14 cellular contexts compared by ENCODE assay signal in genomic region chr12:3225796-3226180, GRCh38.
DNase-seq lines count a peak whose midpoint lies in the region; ATAC-seq, FAIRE-seq and TF ChIP-seq lines count a peak whose summit lies in the region.
"Had no signal": no experiment of that assay in that cellular context is flagged by ENCODE, and none has a peak within 500 bp of the region (broad histone marks: within the 10 kb centered on the region; RNA-seq: fewer than 3 reads in every experiment).

No MANE protein-coding gene starts in this region.

- peaks cover 17 to 83% (median 68%) of the 10 kb centered on the region in 9 donors for H3K4me1 ChIP-seq in heart right ventricle
- peaks cover 23 to 35% of the 10 kb centered on the region in 2 experiments; a peak in 3 of 4 replicates for H3K4me1 ChIP-seq in SK-N-SH (ENCODE audit: control insufficient read depth in 1 of 2, insufficient read depth in 2 of 2, low read depth in 1 of 2, low read length in 1 of 2)
- H3K4me1 ChIP-seq in endothelial cell of umbilical vein (ENCODE audit: control insufficient read depth, extremely low read depth, insufficient read depth, low read length): peaks cover 17% of the 10 kb centered on the region

- POLR2A ChIA-PET in SK-N-SH (lab: Yijun Ruan, JAX): no interaction called here
- POLR2A ChIA-PET in endothelial cell of umbilical vein (lab: Charles Lee): interaction anchor here (0.7 to 1.2 kb wide), 2 partner anchors 10 to 18 kb away, joined by 3 read pairs; no protein-coding TSS in a partner anchor

- DNase-seq in heart right ventricle (no peak), cardiac septum (ENCODE audit: low spot score) (no peak), SK-N-SH (no peak), endothelial cell of umbilical vein (ENCODE audit: low read depth, low spot score) (no peak), dorsolateral prefrontal cortex (no peak)
- DNase-seq in stimulated activated naive B cell treated with anti-CD40 and anti-IgM and Interleukin-4, amounts not matched to agents 10 μg/mL and 1 μg/mL and 100 μg/mL, for 72 hours: no peak
- DNase-seq: activated CD4-positive, alpha-beta T cell treated with anti-CD3 and anti-CD28 coated beads, Interleukin-2, amount 50 U/mL, for 48 hours; effector CD8-positive, alpha-beta T cell; mammary epithelial cell; SHP77; stimulated activated CD4-positive, alpha-beta T cell treated with anti-CD3 and anti-CD28 coated beads, Interleukin-4, amount 100 ng/mL, for 1 hour had no signal

- peaks cover 8% of the 10 kb centered on the region for H3F3A ChIP-seq in SK-N-SH (replicated peaks; ENCODE audit: insufficient read depth)

- no peak overlapping the region for H3K4me3 ChIP-seq in heart right ventricle
- H3K4me3 ChIP-seq in SK-N-SH (ENCODE audit: low read depth in 2 of 2, low read length in 1 of 2): no peak overlapping the region; a peak in 1 of 4 replicates
- peak overlapping the region in 1 of 3 experiments; percentile 8 for H3K4me3 ChIP-seq in endothelial cell of umbilical vein (replicated peaks in 1 of 3; ENCODE audit: insufficient read depth in 1 of 3, low read depth in 1 of 3, low read length in 3 of 3)
- no peak overlapping the region for H3K4me3 ChIP-seq in dorsolateral prefrontal cortex

- H3K9me3 ChIP-seq in heart right ventricle (peaks cover 0 to 7% (median 0%) of the 10 kb centered on the region in 11 donors), SK-N-SH (no peaks in the 10 kb centered on the region), endothelial cell of umbilical vein (replicated peaks; ENCODE audit: control insufficient read depth, insufficient read depth, low read length) (no peaks in the 10 kb centered on the region)

- no peaks in the 10 kb centered on the region for H3K9me2 ChIP-seq in SK-N-SH

- peak overlapping the region; percentile 62; the same call in 1 of the 2 replicates for H3K9ac ChIP-seq in SK-N-SH
- H3K9ac ChIP-seq in endothelial cell of umbilical vein (replicated peaks; ENCODE audit: extremely low read depth, insufficient read depth, low read length): peak overlapping the region; percentile 72

- FAIRE-seq in endothelial cell of umbilical vein (lab: Jason Lieb, UNC): no peak

- H3K9me1 ChIP-seq in endothelial cell of umbilical vein (replicated peaks; ENCODE audit: control insufficient read depth, extremely low read depth, insufficient read depth, low read length): no peaks in the 10 kb centered on the region

- peaks cover 0 to 11% of the 10 kb centered on the region in 2 donors for H3K27me3 Mint-ChIP-seq in stimulated activated naive B cell treated with anti-CD40 and anti-IgM and Interleukin-4, amounts not matched to agents 10 μg/mL and 1 μg/mL and 100 μg/mL, for 72 hours

- H3K36me3 ChIP-seq in heart right ventricle: peaks cover 0 to 20% (median 0%) of the 10 kb centered on the region in 9 donors
- peaks cover 0 to 9% of the 10 kb centered on the region in 2 experiments for H3K36me3 ChIP-seq in SK-N-SH (replicated peaks in 1 of 2; ENCODE audit: control insufficient read depth in 1 of 2, insufficient read depth in 2 of 2, low read length in 1 of 2)
- H3K36me3 ChIP-seq in endothelial cell of umbilical vein (ENCODE audit: control insufficient read depth in 2 of 2, extremely low read depth in 1 of 2, insufficient read depth in 2 of 2, low read length in 2 of 2): no peaks in the 10 kb centered on the region

- peaks cover 36 to 52% of the 10 kb centered on the region in 2 donors for H3K4me1 Mint-ChIP-seq in stimulated activated naive B cell treated with anti-CD40 and anti-IgM and Interleukin-4, amounts not matched to agents 10 μg/mL and 1 μg/mL and 100 μg/mL, for 72 hours

- TF ChIP-seq POLR2A in endothelial cell of umbilical vein (IDR thresholded peaks at IDR 0.05; ENCODE audit: low read depth, low read length): no peak
- no peak for TF ChIP-seq POLR2A in GM18505 (IDR thresholded peaks at IDR 0.05; ENCODE audit: borderline replicate concordance, extremely low read depth, insufficient read depth, insufficient read length)

- dilution Hi-C loops in endothelial cell of umbilical vein (cut with MboI; ENCODE audit: extremely low pct_ligation_motif_present, low sequenced_read_pairs): no loop called here

- no peaks in the 10 kb centered on the region for H3K27me3 ChIP-seq in heart right ventricle
- H3K27me3 ChIP-seq in SK-N-SH (ENCODE audit: insufficient read depth): no peaks in the 10 kb centered on the region
- H3K27me3 ChIP-seq in endothelial cell of umbilical vein (ENCODE audit: control insufficient read depth in 2 of 2, insufficient read depth in 2 of 2, low read length in 2 of 2): no peaks in the 10 kb centered on the region
- no peaks in the 10 kb centered on the region for H3K27me3 ChIP-seq in dorsolateral prefrontal cortex

- ATAC-seq in heart right ventricle (peak in 1 of 8 donors; percentile 3), GM18505 (IDR thresholded peaks at IDR 0.05; ENCODE audit: unreplicated experiment) (no peak), GM18517 (IDR thresholded peaks at IDR 0.05; ENCODE audit: unreplicated experiment) (no peak)
- peak; percentile 27 to 35 for ATAC-seq in stimulated activated naive B cell treated with anti-CD40 and anti-IgM and Interleukin-4, amounts not matched to agents 10 μg/mL and 1 μg/mL and 100 μg/mL, for 72 hours (replicated peaks)

- WGBS in heart right ventricle, 2 donors: 52 to 59% methylated on average over 3 of the region's 3 CpGs
- WGBS in SK-N-SH (ENCODE audit: low lambda C conversion rate): 71% methylated on average over 3 of the region's 3 CpGs

- intact Hi-C loops in heart right ventricle (cut with DNase I): no loop called here
- intact Hi-C loops in cardiac septum (cut with DNase I): no loop called here
- intact Hi-C loops in endothelial cell of umbilical vein (cut with micrococcal nuclease): loop anchor here (2.0 kb wide), 1 partner anchor 19 kb away; no protein-coding TSS in a partner anchor
- intact Hi-C loops in dorsolateral prefrontal cortex (cut with DNase I): no loop called here

- peak overlapping the region in 1 of 2 donors; percentile 43 for H3K4me3 Mint-ChIP-seq in stimulated activated naive B cell treated with anti-CD40 and anti-IgM and Interleukin-4, amounts not matched to agents 10 μg/mL and 1 μg/mL and 100 μg/mL, for 72 hours
- H3K4me3 Mint-ChIP-seq: type B pancreatic cell had no signal

- H4K20me1 ChIP-seq in SK-N-SH (ENCODE audit: insufficient read depth): no peaks in the 10 kb centered on the region
- H4K20me1 ChIP-seq in endothelial cell of umbilical vein (replicated peaks; ENCODE audit: control insufficient read depth, extremely low read depth, insufficient read depth, low read length): no peaks in the 10 kb centered on the region

- CTCF ChIA-PET in SK-N-SH (lab: Yijun Ruan, JAX): interaction anchor here (1.5 to 3.6 kb wide), 3 partner anchors 17 to 23 kb away, joined by 3 to 28 read pairs (median 5); no protein-coding TSS in a partner anchor
- CTCF ChIA-PET in endothelial cell of umbilical vein (lab: Charles Lee): interaction anchor here (1.1 to 3.1 kb wide), 4 partner anchors 23 to 192 kb away, joined by 3 to 18 read pairs (median 6); no protein-coding TSS in a partner anchor

- TSS peak; percentile 9 for BruUV-seq in endothelial cell of umbilical vein (replicated peaks; lab: Mats Ljungman, UMichigan)

- no peak for TF ChIP-seq EP300 in SK-N-SH (IDR thresholded peaks at IDR 0.05; ENCODE audit: borderline replicate concordance in 1 of 2, low read depth in 1 of 2, low read length in 1 of 2)

- H3K27ac Mint-ChIP-seq in stimulated activated naive B cell treated with anti-CD40 and anti-IgM and Interleukin-4, amounts not matched to agents 10 μg/mL and 1 μg/mL and 100 μg/mL, for 72 hours: no peak overlapping the region
- H3K27ac Mint-ChIP-seq: type B pancreatic cell had no signal

- peak overlapping the region; percentile 70 for H3K4me2 ChIP-seq in SK-N-SH
- peak overlapping the region; percentile 60 for H3K4me2 ChIP-seq in endothelial cell of umbilical vein (ENCODE audit: insufficient read depth, low read length)

- peak overlapping the region in 6 of 10 donors; percentile 6 to 72 (median 54) for H3K27ac ChIP-seq in heart right ventricle
- H3K27ac ChIP-seq in SK-N-SH (ENCODE audit: low read depth in 2 of 2, low read length in 1 of 2): peak overlapping the region in 1 of 2 experiments; percentile 91; a peak in 2 of 4 replicates
- peak overlapping the region; percentile 96 for H3K27ac ChIP-seq in endothelial cell of umbilical vein (ENCODE audit: insufficient read depth, low read depth, low read length)
- peak overlapping the region in 1 of 59 donors; percentile 66 for H3K27ac ChIP-seq in dorsolateral prefrontal cortex

- no peak for TF ChIP-seq CTCF in heart right ventricle (IDR thresholded peaks at IDR 0.05)
- no peak for TF ChIP-seq CTCF in SK-N-SH (IDR thresholded peaks at IDR 0.05)
- TF ChIP-seq CTCF in endothelial cell of umbilical vein (IDR thresholded peaks at IDR 0.05; ENCODE audit: extremely low read depth in 1 of 2, insufficient read depth in 1 of 2, low read depth in 1 of 2, low read length in 2 of 2): no peak
- no peak for TF ChIP-seq CTCF in dorsolateral prefrontal cortex (IDR thresholded peaks at IDR 0.05 in 54 of 56, conservative IDR thresholded peaks at IDR 0.05 in 2 of 56; ENCODE audit: low read depth in 1 of 56, partially characterized antibody in 56 of 56)

- H3K9me3 Mint-ChIP-seq in stimulated activated naive B cell treated with anti-CD40 and anti-IgM and Interleukin-4, amounts not matched to agents 10 μg/mL and 1 μg/mL and 100 μg/mL, for 72 hours: peaks cover 0 to 6% of the 10 kb centered on the region in 2 donors

- TF ChIP-seq RAD21 in SK-N-SH (IDR thresholded peaks at IDR 0.05; ENCODE audit: low read length): no peak

- H2AFZ ChIP-seq in SK-N-SH (ENCODE audit: low read depth): 0 out of 2 replicates have a peak overlapping the region, but pooled peaks have one; percentile 18
- peak overlapping the region; percentile 80 for H2AFZ ChIP-seq in endothelial cell of umbilical vein (ENCODE audit: low read depth, low read length)

- peaks cover 3% of the 10 kb centered on the region; the same call in 1 of the 2 replicates for H3K79me2 ChIP-seq in SK-N-SH (ENCODE audit: insufficient read depth)
- no peaks in the 10 kb centered on the region for H3K79me2 ChIP-seq in endothelial cell of umbilical vein (ENCODE audit: control insufficient read depth, insufficient read depth, low read length)

- H3K36me3 Mint-ChIP-seq in stimulated activated naive B cell treated with anti-CD40 and anti-IgM and Interleukin-4, amounts not matched to agents 10 μg/mL and 1 μg/mL and 100 μg/mL, for 72 hours: peaks cover 0 to 3% of the 10 kb centered on the region in 2 donors

TF ChIP-seq in SK-N-SH, 30 proteins besides CTCF, POLR2A, EP300 and RAD21 (continues in another document):
- TF ChIP-seq NRF1 (IDR thresholded peaks at IDR 0.05; ENCODE audit: low read depth, low read length) (no peak), FOXJ3 (CRISPR knock-in tag; IDR thresholded peaks at IDR 0.05) (no peak), RFX5 (IDR thresholded peaks at IDR 0.05; ENCODE audit: low read length) (no peak), TAF1 (IDR thresholded peaks at IDR 0.05; ENCODE audit: borderline replicate concordance, low read depth, low read length) (no peak)

TF ChIP-seq in endothelial cell of umbilical vein, 7 proteins besides CTCF, POLR2A, EP300 and RAD21 (continues in another document):
- TF ChIP-seq MAX (IDR thresholded peaks at IDR 0.05; ENCODE audit: insufficient read depth, insufficient read length): no peak
- TF ChIP-seq POLR2AphosphoS5 (IDR thresholded peaks at IDR 0.05; ENCODE audit: insufficient read depth, low read depth, low read length): no peak

Comparison
In these comparisons a context has a peak if more than half of its experiments do, and no peak if none do; other contexts are left out.
1. ATAC-seq: peak in stimulated activated naive B cell treated with anti-CD40 and anti-IgM and Interleukin-4, amounts not matched to agents 10 μg/mL and 1 μg/mL and 100 μg/mL, for 72 hours (2 of 2); none in GM18505 (single experiment) and GM18517 (single experiment).